13 cellular contexts compared by ENCODE assay signal in genomic region chr2:207896525-207897295, GRCh38.
DNase-seq lines count a peak whose midpoint lies in the region; ATAC-seq, FAIRE-seq and TF ChIP-seq lines count a peak whose summit lies in the region.
"Had no signal": no experiment of that assay in that cellular context is flagged by ENCODE, and none has a peak within 500 bp of the region (broad histone marks: within the 10 kb centered on the region; RNA-seq: fewer than 3 reads in every experiment).

No MANE protein-coding gene starts in this region.

- H3K36me3 Mint-ChIP-seq in astrocyte (ENCODE audit: low read depth, unreplicated experiment): no peaks in the 10 kb centered on the region

- POLR2A ChIA-PET in HEK293 (lab: Yijun Ruan, JAX): no interaction called here

- H3K36me3 ChIP-seq in HEK293 (ENCODE audit: control insufficient read depth in 2 of 2, insufficient read depth in 1 of 2, low read length in 2 of 2) (peaks cover 0 to 13% of the 10 kb centered on the region in 2 experiments; a peak in 2 of 3 replicates), astrocyte (ENCODE audit: insufficient read depth, low read length) (no peaks in the 10 kb centered on the region), MG63 (no peaks in the 10 kb centered on the region)

- peak; percentile 18; the same call in 1 of the 2 replicates for TF ChIP-seq CTCF in AG10803 (conservative IDR thresholded peaks at IDR 0.05; ENCODE audit: low read length)
- 0 out of 2 replicates have a peak, but pooled peaks have one; percentile 12 for TF ChIP-seq CTCF in HEK293 (tag by site-specific recombination; IDR thresholded peaks at IDR 0.05)
- peak; percentile 18 for TF ChIP-seq CTCF in astrocyte (IDR thresholded peaks at IDR 0.05; ENCODE audit: insufficient read depth, low read depth, low read length)

- peaks cover 2% of the 10 kb centered on the region for H3K27me3 Mint-ChIP-seq in astrocyte (ENCODE audit: low read depth, unreplicated experiment)

- no peaks in the 10 kb centered on the region for H3K9me3 Mint-ChIP-seq in astrocyte (ENCODE audit: unreplicated experiment)

- H4K20me1 ChIP-seq in astrocyte (ENCODE audit: insufficient read depth, low read length): no peaks in the 10 kb centered on the region
- H4K20me1 ChIP-seq: BLaER1 had no signal

- no peak overlapping the region for H2AFZ ChIP-seq in astrocyte (ENCODE audit: low read depth, low read length)
- H2AFZ ChIP-seq: parathyroid adenoma had no signal

- CTCF ChIA-PET in HEK293 (lab: Yijun Ruan, JAX): interaction anchor here (0.5 to 1.3 kb wide), 10 partner anchors 12 to 1115 kb away, joined by 3 to 5 read pairs (median 3); no protein-coding TSS in a partner anchor

- DNase-seq in AG10803 (ENCODE audit: low read depth) (no peak), astrocyte (ENCODE audit: low read depth) (no peak), iPS-NIHi11 (ENCODE audit: low spot score) (peak; percentile 69), MG63 (no peak), T-helper 1 cell (no peak)
- DNase-seq in activated CD4-positive, alpha-beta T cell treated with anti-CD3 and anti-CD28 coated beads for 4 hours: no peak
- DNase-seq: KBM-7 had no signal

- H3K9ac ChIP-seq in astrocyte (ENCODE audit: low read length): no peak overlapping the region
- H3K9ac ChIP-seq: BLaER1, parathyroid adenoma had no signal

- H3K9me3 ChIP-seq in HEK293 (ENCODE audit: control insufficient read depth, insufficient read depth, low read depth, low read length): no peaks in the 10 kb centered on the region
- no peaks in the 10 kb centered on the region for H3K9me3 ChIP-seq in astrocyte (ENCODE audit: insufficient read depth, low read depth, low read length)
- no peaks in the 10 kb centered on the region for H3K9me3 ChIP-seq in MG63
- H3K9me3 ChIP-seq: BLaER1, tibial nerve had no signal

- H3K4me2 ChIP-seq in astrocyte (ENCODE audit: low read length): no peak overlapping the region
- H3K4me2 ChIP-seq: BLaER1 had no signal

- H3K4me1 Mint-ChIP-seq in astrocyte (ENCODE audit: low read depth, unreplicated experiment): no peaks in the 10 kb centered on the region

- peak overlapping the region; percentile 30; the same call in 1 of the 2 replicates for H3K27ac ChIP-seq in HEK293 (ENCODE audit: extremely low read depth, low read depth, low read length)
- no peak overlapping the region for H3K27ac ChIP-seq in astrocyte (ENCODE audit: low read depth, low read length)
- H3K27ac ChIP-seq: BLaER1, parathyroid adenoma, tibial nerve had no signal

- H3K27ac Mint-ChIP-seq in astrocyte (ENCODE audit: unreplicated experiment): no peak overlapping the region

- no peak overlapping the region for H3K4me3 Mint-ChIP-seq in astrocyte (ENCODE audit: unreplicated experiment)

- no peaks in the 10 kb centered on the region for H3K79me2 ChIP-seq in astrocyte (ENCODE audit: insufficient read depth, low read length)
- H3K79me2 ChIP-seq: parathyroid adenoma had no signal

- no peak overlapping the region for H3K4me3 ChIP-seq in AG10803 (ENCODE audit: low read length)
- no peak overlapping the region for H3K4me3 ChIP-seq in HEK293 (ENCODE audit: low read depth, low read length)
- no peak overlapping the region for H3K4me3 ChIP-seq in astrocyte (ENCODE audit: insufficient read depth, low read depth, low read length)
- H3K4me3 ChIP-seq in MG63: no peak overlapping the region
- H3K4me3 ChIP-seq: BLaER1, tibial nerve had no signal

- ATAC-seq in HG03571 (IDR thresholded peaks at IDR 0.05; ENCODE audit: unreplicated experiment): no peak
- ATAC-seq: esophagus mucosa had no signal

- H3K4me1 ChIP-seq in HEK293 (ENCODE audit: control insufficient read depth, insufficient read depth, low read length) (peaks cover 8% of the 10 kb centered on the region; the same call in 1 of the 2 replicates), astrocyte (ENCODE audit: insufficient read depth, low read length) (peaks cover 15% of the 10 kb centered on the region)
- H3K4me1 ChIP-seq: BLaER1, parathyroid adenoma had no signal

- H3K27me3 ChIP-seq in astrocyte (ENCODE audit: insufficient read depth, low read length) (no peaks in the 10 kb centered on the region), MG63 (no peaks in the 10 kb centered on the region)
- H3K27me3 ChIP-seq: BLaER1, tibial nerve had no signal

- no peak for FAIRE-seq in astrocyte (lab: Jason Lieb, UNC)

TF ChIP-seq in HEK293, 187 proteins besides CTCF, POLR2A, EP300 and RAD21 (continues in another document):
- no peak for TF ChIP-seq PRDM1 (tag by site-specific recombination; IDR thresholded peaks at IDR 0.05)
- TF ChIP-seq ZNF521 (tag by site-specific recombination; IDR thresholded peaks at IDR 0.05): no peak
- TF ChIP-seq PRDM10 (tag by site-specific recombination; IDR thresholded peaks at IDR 0.05): no peak
- TF ChIP-seq KLF10 (tag by site-specific recombination; IDR thresholded peaks at IDR 0.05): no peak
- TF ChIP-seq ZSCAN16 (tag by site-specific recombination; IDR thresholded peaks at IDR 0.05): no peak
- TF ChIP-seq ZNF610 (tag by site-specific recombination; IDR thresholded peaks at IDR 0.05; ENCODE audit: borderline replicate concordance): no peak
- TF ChIP-seq ZBTB17 (tag by site-specific recombination; IDR thresholded peaks at IDR 0.05): no peak
- TF ChIP-seq ZNF449 (tag by site-specific recombination; IDR thresholded peaks at IDR 0.05): no peak
- no peak for TF ChIP-seq BCL11A (tag by site-specific recombination; IDR thresholded peaks at IDR 0.05; ENCODE audit: low read depth)
- 0 out of 2 replicates have a peak, but pooled peaks have one; percentile 19 for TF ChIP-seq ZSCAN30 (tag by site-specific recombination; IDR thresholded peaks at IDR 0.05)
- TF ChIP-seq ZNF747 (tag by site-specific recombination; IDR thresholded peaks at IDR 0.05): no peak
- no peak for TF ChIP-seq ZNF350 (tag by site-specific recombination; IDR thresholded peaks at IDR 0.05)
- no peak for TF ChIP-seq TCF7L2 (IDR thresholded peaks at IDR 0.05; ENCODE audit: borderline replicate concordance, low read depth, low read length)
- no peak for TF ChIP-seq ZNF785 (tag by site-specific recombination; IDR thresholded peaks at IDR 0.05)
- TF ChIP-seq INSM2 (tag by site-specific recombination; IDR thresholded peaks at IDR 0.05): no peak
